Comparison of ENCODE assay signal across 10 cellular contexts in genomic region chr10:80159166-80159888, GRCh38. TPM values are rescaled to one million over a fixed set of nuclear protein-coding genes. Genes with fewer than 3 reads are reported as not detected.
DNase-seq lines count a peak whose midpoint lies in the region; ATAC-seq and FAIRE-seq lines count a peak whose summit lies in the region.
"Had no signal": no experiment of that assay in that cellular context is flagged by ENCODE, and none has a peak within 500 bp of the region (broad histone marks: within the 10 kb centered on the region; RNA-seq: fewer than 3 reads in every experiment).

No MANE protein-coding gene starts in this region.

- DNase-seq in HT-29 (ENCODE audit: low spot score) (peak; percentile 35), right cardiac atrium (peak in 1 of 3 donors; percentile 8), NCI-H446 treated with DMSO at 0.1 percent for 48 hours (lab: John Stamatoyannopoulos, UW) (no peak), NCI-H526 treated with DMSO at 0.1 percent for 48 hours (lab: John Stamatoyannopoulos, UW) (no peak), frontal cortex (ENCODE audit: low spot score in 2 of 2) (no peak), NCI-H1694 treated with DMSO at 0.1 percent for 48 hours (lab: John Stamatoyannopoulos, UW) (no peak)
- no peak for DNase-seq in activated CD8-positive, alpha-beta T cell treated with anti-CD3 and anti-CD28 coated beads, Interleukin-2, amount 10 ng/mL, durations not matched to agents 7 days and 5 days
- DNase-seq in stimulated activated naive B cell treated with anti-CD40 and anti-IgM and Interleukin-4, amounts not matched to agents 10 μg/mL and 1 μg/mL and 100 μg/mL, for 72 hours: no peak
- DNase-seq: activated T-cell treated with anti-CD3 and anti-CD28 coated beads, Interleukin-2, amount 50 U/mL, for 48 hours; NCI-H1436 had no signal

- H3K4me1 Mint-ChIP-seq in activated CD8-positive, alpha-beta T cell treated with anti-CD3 and anti-CD28 coated beads, Interleukin-2, amount 10 ng/mL, durations not matched to agents 7 days and 5 days (ENCODE audit: low read depth): peaks cover 10% of the 10 kb centered on the region
- peaks cover 36 to 39% of the 10 kb centered on the region in 2 donors for H3K4me1 Mint-ChIP-seq in stimulated activated naive B cell treated with anti-CD40 and anti-IgM and Interleukin-4, amounts not matched to agents 10 μg/mL and 1 μg/mL and 100 μg/mL, for 72 hours

- no peaks in the 10 kb centered on the region for H3K27me3 ChIP-seq in right cardiac atrium (ENCODE audit: control insufficient read depth, insufficient read depth)

- H3K4me1 ChIP-seq in right cardiac atrium (ENCODE audit: control insufficient read depth, insufficient read depth, low read length): peaks cover 27% of the 10 kb centered on the region

- peak overlapping the region; percentile 53 for H3K27ac Mint-ChIP-seq in activated CD8-positive, alpha-beta T cell treated with anti-CD3 and anti-CD28 coated beads, Interleukin-2, amount 10 ng/mL, durations not matched to agents 7 days and 5 days
- peak overlapping the region; percentile 72 for H3K27ac Mint-ChIP-seq in stimulated activated naive B cell treated with anti-CD40 and anti-IgM and Interleukin-4, amounts not matched to agents 10 μg/mL and 1 μg/mL and 100 μg/mL, for 72 hours

- peaks cover 83% of the 10 kb centered on the region for H3K36me3 Mint-ChIP-seq in activated CD8-positive, alpha-beta T cell treated with anti-CD3 and anti-CD28 coated beads, Interleukin-2, amount 10 ng/mL, durations not matched to agents 7 days and 5 days (ENCODE audit: low read depth)
- peaks cover 67 to 93% of the 10 kb centered on the region in 2 donors for H3K36me3 Mint-ChIP-seq in stimulated activated naive B cell treated with anti-CD40 and anti-IgM and Interleukin-4, amounts not matched to agents 10 μg/mL and 1 μg/mL and 100 μg/mL, for 72 hours

- 71% methylated on average over 9 of the region's 9 CpGs for WGBS in right cardiac atrium

- no peaks in the 10 kb centered on the region for H3K9me3 ChIP-seq in right cardiac atrium (ENCODE audit: control insufficient read depth, low read length)

- intact Hi-C loops in right cardiac atrium (cut with DNase I): loop anchor here in 1 of 4 donors (5.0 kb wide), 1 partner anchor 48 kb away; the partner anchor contains the start of gene ANXA11

- no peak for FAIRE-seq in frontal cortex (lab: Jason Lieb, UNC)

- no peak overlapping the region for H3K4me3 Mint-ChIP-seq in activated CD8-positive, alpha-beta T cell treated with anti-CD3 and anti-CD28 coated beads, Interleukin-2, amount 10 ng/mL, durations not matched to agents 7 days and 5 days
- H3K4me3 Mint-ChIP-seq in stimulated activated naive B cell treated with anti-CD40 and anti-IgM and Interleukin-4, amounts not matched to agents 10 μg/mL and 1 μg/mL and 100 μg/mL, for 72 hours: no peak overlapping the region

- H3K4me3 ChIP-seq in right cardiac atrium (ENCODE audit: low read length): no peak overlapping the region

- H3K27ac ChIP-seq in right cardiac atrium (ENCODE audit: low read length): peak overlapping the region; percentile 90

- CTCF ChIA-PET in activated CD8-positive, alpha-beta T cell treated with anti-CD3 and anti-CD28 coated beads, Interleukin-2, amount 10 ng/mL, durations not matched to agents 7 days and 5 days (lab: Charles Lee): interaction anchor here (1.7 kb wide), 1 partner anchor 63 kb away, joined by 5 read pairs; no protein-coding TSS in a partner anchor

- H3K27me3 Mint-ChIP-seq in activated CD8-positive, alpha-beta T cell treated with anti-CD3 and anti-CD28 coated beads, Interleukin-2, amount 10 ng/mL, durations not matched to agents 7 days and 5 days (ENCODE audit: low read depth): no peaks in the 10 kb centered on the region
- H3K27me3 Mint-ChIP-seq in stimulated activated naive B cell treated with anti-CD40 and anti-IgM and Interleukin-4, amounts not matched to agents 10 μg/mL and 1 μg/mL and 100 μg/mL, for 72 hours: no peaks in the 10 kb centered on the region

- ATAC-seq in activated CD8-positive, alpha-beta T cell treated with anti-CD3 and anti-CD28 coated beads, Interleukin-2, amount 10 ng/mL, durations not matched to agents 7 days and 5 days: no peak
- ATAC-seq in right cardiac atrium: no peak
- ATAC-seq in stimulated activated naive B cell treated with anti-CD40 and anti-IgM and Interleukin-4, amounts not matched to agents 10 μg/mL and 1 μg/mL and 100 μg/mL, for 72 hours (replicated peaks): peak in 1 of 2 donors; percentile 7

- POLR2A ChIA-PET in activated CD8-positive, alpha-beta T cell treated with anti-CD3 and anti-CD28 coated beads, Interleukin-2, amount 10 ng/mL, durations not matched to agents 7 days and 5 days (lab: Charles Lee): no interaction called here

- H3K9me3 Mint-ChIP-seq in activated CD8-positive, alpha-beta T cell treated with anti-CD3 and anti-CD28 coated beads, Interleukin-2, amount 10 ng/mL, durations not matched to agents 7 days and 5 days (ENCODE audit: insufficient read depth): no peaks in the 10 kb centered on the region
- H3K9me3 Mint-ChIP-seq in stimulated activated naive B cell treated with anti-CD40 and anti-IgM and Interleukin-4, amounts not matched to agents 10 μg/mL and 1 μg/mL and 100 μg/mL, for 72 hours: no peaks in the 10 kb centered on the region

RNA-seq across cellular contexts. Expression of gene PLAC9, which starts 26.8 kb away (rescaled TPM):
- total RNA-seq in HT-29 (2014; rRNA removed; shearing (Covaris generic)): not detected in 2 replicates
- not detected for total RNA-seq in activated CD8-positive, alpha-beta T cell treated with anti-CD3 and anti-CD28 coated beads, Interleukin-2, amount 10 ng/mL, durations not matched to agents 7 days and 5 days
- total RNA-seq in right cardiac atrium (10 to 100 TPM; 47.5 to 92.2 (median 61.2) TPM), frontal cortex (0.82 TPM)
- 78.6 TPM for polyA plus RNA-seq in right cardiac atrium

RNA-seq across cellular contexts. Expression of gene ANXA11, which starts 46.0 kb away (rescaled TPM):
- 305 and 311 TPM in 2 replicates for total RNA-seq in HT-29 (2014; rRNA removed; shearing (Covaris generic))
- 100 to 1,000 TPM; 249 to 277 TPM for total RNA-seq in activated CD8-positive, alpha-beta T cell treated with anti-CD3 and anti-CD28 coated beads, Interleukin-2, amount 10 ng/mL, durations not matched to agents 7 days and 5 days
- total RNA-seq in right cardiac atrium (100 to 1,000 TPM; 371 to 451 (median 403) TPM), frontal cortex (2.0 TPM)
- 232 TPM for polyA plus RNA-seq in right cardiac atrium

Comparison
In these comparisons a context has a peak if more than half of its experiments do, and no peak if none do; other contexts are left out.
1. RNA of gene PLAC9, which starts 26.8 kb away (total RNA-seq): 47.5 to 92.2 TPM in right cardiac atrium; 0.82 TPM in frontal cortex (single experiment), not detected in HT-29 and not detected in activated CD8-positive, alpha-beta T cell treated with anti-CD3 and anti-CD28 coated beads, Interleukin-2, amount 10 ng/mL, durations not matched to agents 7 days and 5 days; every median in the first group is over 10 times any median in the second.
2. RNA of gene ANXA11, which starts 46.0 kb away (total RNA-seq): 371 to 451 TPM in right cardiac atrium, 305 to 311 TPM in HT-29 and 249 to 277 TPM in activated CD8-positive, alpha-beta T cell treated with anti-CD3 and anti-CD28 coated beads, Interleukin-2, amount 10 ng/mL, durations not matched to agents 7 days and 5 days; 2.0 TPM in frontal cortex (single experiment); every median in the first group is over 10 times any median in the second.